Comparison of ENCODE assay signal across 1 cellular context in the genomic region with DNA sequence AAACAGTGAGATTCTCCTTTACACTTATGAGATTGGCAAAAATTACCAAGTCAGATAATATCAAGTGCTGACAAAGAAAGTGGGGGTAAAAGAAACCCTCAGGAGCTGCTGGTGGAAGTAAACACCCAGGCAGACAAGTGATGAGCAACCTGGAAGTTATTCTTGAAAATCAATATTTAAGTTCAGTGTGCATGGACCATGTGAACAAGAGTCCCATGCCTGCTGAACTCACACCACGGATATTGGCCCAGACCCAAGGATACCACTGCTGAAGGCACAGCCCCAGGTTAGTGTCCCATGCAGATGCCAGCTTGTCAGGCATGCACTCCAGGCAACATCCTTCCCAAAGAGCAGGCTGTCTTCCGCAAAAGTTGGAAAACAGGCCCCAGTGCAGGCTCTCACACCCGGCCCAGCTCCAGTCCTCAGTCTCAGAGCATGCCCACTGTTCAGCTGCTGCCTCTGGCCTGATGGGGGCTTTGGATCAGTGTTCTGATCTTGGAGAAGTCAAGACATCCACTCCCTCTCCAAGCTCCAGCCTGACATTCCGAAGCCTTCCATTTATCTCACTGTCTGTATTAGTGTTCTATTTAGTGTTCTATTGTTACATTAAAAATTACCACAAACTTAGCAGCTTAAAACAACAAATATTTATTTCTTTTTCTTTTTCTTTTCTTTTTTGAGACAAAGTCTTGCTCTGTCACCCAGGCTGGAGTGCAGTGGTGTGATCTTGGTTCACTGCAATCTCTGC.
TF ChIP-seq lines count a peak whose summit lies in the region.

No MANE protein-coding gene starts in this region.

TF ChIP-seq in HepG2, 621 proteins besides CTCF, POLR2A, EP300 and RAD21 (continued from another document and continues in another):
- no peak for TF ChIP-seq CAMTA2 (CRISPR knock-in tag; IDR thresholded peaks at IDR 0.05; ENCODE audit: borderline replicate concordance)
- TF ChIP-seq, protein P1, sequence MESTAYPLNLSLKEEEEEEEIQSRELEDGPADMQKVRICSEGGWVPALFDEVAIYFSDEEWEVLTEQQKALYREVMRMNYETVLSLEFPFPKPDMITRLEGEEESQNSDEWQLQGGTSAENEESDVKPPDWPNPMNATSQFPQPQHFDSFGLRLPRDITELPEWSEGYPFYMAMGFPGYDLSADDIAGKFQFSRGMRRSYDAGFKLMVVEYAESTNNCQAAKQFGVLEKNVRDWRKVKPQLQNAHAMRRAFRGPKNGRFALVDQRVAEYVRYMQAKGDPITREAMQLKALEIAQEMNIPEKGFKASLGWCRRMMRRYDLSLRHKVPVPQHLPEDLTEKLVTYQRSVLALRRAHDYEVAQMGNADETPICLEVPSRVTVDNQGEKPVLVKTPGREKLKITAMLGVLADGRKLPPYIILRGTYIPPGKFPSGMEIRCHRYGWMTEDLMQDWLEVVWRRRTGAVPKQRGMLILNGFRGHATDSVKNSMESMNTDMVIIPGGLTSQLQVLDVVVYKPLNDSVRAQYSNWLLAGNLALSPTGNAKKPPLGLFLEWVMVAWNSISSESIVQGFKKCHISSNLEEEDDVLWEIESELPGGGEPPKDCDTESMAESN (CRISPR knock-in tag; conservative IDR thresholded peaks at IDR 0.05) = peak; percentile 27; the same call in 1 of the 2 replicates
- peak; percentile 59; the same call in 1 of the 2 replicates for TF ChIP-seq BHLHE40 (IDR thresholded peaks at IDR 0.05; ENCODE audit: low read length)
- no peak for TF ChIP-seq ZNF33A (CRISPR knock-in tag; IDR thresholded peaks at IDR 0.05; ENCODE audit: borderline replicate concordance)
- peak; percentile 71; the same call in 1 of the 2 replicates for TF ChIP-seq ZBTB26 (CRISPR knock-in tag; IDR thresholded peaks at IDR 0.05; ENCODE audit: borderline replicate concordance)
- TF ChIP-seq ZBTB14 (CRISPR knock-in tag; IDR thresholded peaks at IDR 0.05) = no peak
- TF ChIP-seq ZNF678 (CRISPR knock-in tag; IDR thresholded peaks at IDR 0.05) = no peak
- no peak for TF ChIP-seq PCBP2 (optimal IDR thresholded peaks at IDR 0.05; ENCODE audit: low read depth, low read length, poor library complexity, severe bottlenecking)
- TF ChIP-seq, protein P2, sequence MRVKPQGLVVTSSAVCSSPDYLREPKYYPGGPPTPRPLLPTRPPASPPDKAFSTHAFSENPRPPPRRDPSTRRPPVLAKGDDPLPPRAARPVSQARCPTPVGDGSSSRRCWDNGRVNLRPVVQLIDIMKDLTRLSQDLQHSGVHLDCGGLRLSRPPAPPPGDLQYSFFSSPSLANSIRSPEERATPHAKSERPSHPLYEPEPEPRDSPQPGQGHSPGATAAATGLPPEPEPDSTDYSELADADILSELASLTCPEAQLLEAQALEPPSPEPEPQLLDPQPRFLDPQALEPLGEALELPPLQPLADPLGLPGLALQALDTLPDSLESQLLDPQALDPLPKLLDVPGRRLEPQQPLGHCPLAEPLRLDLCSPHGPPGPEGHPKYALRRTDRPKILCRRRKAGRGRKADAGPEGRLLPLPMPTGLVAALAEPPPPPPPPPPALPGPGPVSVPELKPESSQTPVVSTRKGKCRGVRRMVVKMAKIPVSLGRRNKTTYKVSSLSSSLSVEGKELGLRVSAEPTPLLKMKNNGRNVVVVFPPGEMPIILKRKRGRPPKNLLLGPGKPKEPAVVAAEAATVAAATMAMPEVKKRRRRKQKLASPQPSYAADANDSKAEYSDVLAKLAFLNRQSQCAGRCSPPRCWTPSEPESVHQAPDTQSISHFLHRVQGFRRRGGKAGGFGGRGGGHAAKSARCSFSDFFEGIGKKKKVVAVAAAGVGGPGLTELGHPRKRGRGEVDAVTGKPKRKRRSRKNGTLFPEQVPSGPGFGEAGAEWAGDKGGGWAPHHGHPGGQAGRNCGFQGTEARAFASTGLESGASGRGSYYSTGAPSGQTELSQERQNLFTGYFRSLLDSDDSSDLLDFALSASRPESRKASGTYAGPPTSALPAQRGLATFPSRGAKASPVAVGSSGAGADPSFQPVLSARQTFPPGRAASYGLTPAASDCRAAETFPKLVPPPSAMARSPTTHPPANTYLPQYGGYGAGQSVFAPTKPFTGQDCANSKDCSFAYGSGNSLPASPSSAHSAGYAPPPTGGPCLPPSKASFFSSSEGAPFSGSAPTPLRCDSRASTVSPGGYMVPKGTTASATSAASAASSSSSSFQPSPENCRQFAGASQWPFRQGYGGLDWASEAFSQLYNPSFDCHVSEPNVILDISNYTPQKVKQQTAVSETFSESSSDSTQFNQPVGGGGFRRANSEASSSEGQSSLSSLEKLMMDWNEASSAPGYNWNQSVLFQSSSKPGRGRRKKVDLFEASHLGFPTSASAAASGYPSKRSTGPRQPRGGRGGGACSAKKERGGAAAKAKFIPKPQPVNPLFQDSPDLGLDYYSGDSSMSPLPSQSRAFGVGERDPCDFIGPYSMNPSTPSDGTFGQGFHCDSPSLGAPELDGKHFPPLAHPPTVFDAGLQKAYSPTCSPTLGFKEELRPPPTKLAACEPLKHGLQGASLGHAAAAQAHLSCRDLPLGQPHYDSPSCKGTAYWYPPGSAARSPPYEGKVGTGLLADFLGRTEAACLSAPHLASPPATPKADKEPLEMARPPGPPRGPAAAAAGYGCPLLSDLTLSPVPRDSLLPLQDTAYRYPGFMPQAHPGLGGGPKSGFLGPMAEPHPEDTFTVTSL (CRISPR knock-in tag; IDR thresholded peaks at IDR 0.05; ENCODE audit: borderline replicate concordance) = peak; percentile 77; the same call in 1 of the 2 replicates
- TF ChIP-seq ZFP36L2 (CRISPR knock-in tag; IDR thresholded peaks at IDR 0.05) = no peak
- 0 out of 2 replicates have a peak, but pooled peaks have one; percentile 47 for TF ChIP-seq ZIK1 (CRISPR knock-in tag; IDR thresholded peaks at IDR 0.05; ENCODE audit: borderline replicate concordance, low read depth)
- no peak for TF ChIP-seq TGIF2 (CRISPR knock-in tag; IDR thresholded peaks at IDR 0.05)
- TF ChIP-seq CHD4 (IDR thresholded peaks at IDR 0.05; ENCODE audit: borderline replicate concordance, low read length) = no peak
- TF ChIP-seq, protein P3, sequence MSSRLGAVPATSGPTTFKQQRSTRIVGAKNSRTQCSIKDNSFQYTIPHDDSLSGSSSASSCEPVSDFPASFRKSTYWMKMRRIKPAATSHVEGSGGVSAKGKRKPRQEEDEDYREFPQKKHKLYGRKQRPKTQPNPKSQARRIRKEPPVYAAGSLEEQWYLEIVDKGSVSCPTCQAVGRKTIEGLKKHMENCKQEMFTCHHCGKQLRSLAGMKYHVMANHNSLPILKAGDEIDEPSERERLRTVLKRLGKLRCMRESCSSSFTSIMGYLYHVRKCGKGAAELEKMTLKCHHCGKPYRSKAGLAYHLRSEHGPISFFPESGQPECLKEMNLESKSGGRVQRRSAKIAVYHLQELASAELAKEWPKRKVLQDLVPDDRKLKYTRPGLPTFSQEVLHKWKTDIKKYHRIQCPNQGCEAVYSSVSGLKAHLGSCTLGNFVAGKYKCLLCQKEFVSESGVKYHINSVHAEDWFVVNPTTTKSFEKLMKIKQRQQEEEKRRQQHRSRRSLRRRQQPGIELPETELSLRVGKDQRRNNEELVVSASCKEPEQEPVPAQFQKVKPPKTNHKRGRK (CRISPR knock-in tag; IDR thresholded peaks at IDR 0.05) = no peak
- no peak for TF ChIP-seq NFE2L1 (CRISPR knock-in tag; IDR thresholded peaks at IDR 0.05; ENCODE audit: borderline replicate concordance)
- TF ChIP-seq, protein P4, sequence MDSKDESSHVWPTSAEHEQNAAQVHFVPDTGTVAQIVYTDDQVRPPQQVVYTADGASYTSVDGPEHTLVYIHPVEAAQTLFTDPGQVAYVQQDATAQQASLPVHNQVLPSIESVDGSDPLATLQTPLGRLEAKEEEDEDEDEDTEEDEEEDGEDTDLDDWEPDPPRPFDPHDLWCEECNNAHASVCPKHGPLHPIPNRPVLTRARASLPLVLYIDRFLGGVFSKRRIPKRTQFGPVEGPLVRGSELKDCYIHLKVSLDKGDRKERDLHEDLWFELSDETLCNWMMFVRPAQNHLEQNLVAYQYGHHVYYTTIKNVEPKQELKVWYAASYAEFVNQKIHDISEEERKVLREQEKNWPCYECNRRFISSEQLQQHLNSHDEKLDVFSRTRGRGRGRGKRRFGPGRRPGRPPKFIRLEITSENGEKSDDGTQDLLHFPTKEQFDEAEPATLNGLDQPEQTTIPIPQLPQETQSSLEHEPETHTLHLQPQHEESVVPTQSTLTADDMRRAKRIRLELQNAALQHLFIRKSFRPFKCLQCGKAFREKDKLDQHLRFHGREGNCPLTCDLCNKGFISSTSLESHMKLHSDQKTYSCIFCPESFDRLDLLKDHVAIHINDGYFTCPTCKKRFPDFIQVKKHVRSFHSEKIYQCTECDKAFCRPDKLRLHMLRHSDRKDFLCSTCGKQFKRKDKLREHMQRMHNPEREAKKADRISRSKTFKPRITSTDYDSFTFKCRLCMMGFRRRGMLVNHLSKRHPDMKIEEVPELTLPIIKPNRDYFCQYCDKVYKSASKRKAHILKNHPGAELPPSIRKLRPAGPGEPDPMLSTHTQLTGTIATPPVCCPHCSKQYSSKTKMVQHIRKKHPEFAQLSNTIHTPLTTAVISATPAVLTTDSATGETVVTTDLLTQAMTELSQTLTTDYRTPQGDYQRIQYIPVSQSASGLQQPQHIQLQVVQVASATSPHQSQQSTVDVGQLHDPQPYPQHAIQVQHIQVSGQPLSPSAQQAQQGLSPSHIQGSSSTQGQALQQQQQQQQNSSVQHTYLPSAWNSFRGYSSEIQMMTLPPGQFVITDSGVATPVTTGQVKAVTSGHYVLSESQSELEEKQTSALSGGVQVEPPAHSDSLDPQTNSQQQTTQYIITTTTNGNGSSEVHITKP (CRISPR knock-in tag; IDR thresholded peaks at IDR 0.05; ENCODE audit: low read depth) = peak; percentile 68; the same call in 1 of the 2 replicates
- peak; percentile 100 for TF ChIP-seq ZNF7 (CRISPR knock-in tag; IDR thresholded peaks at IDR 0.05)
- TF ChIP-seq FOXO1 (CRISPR knock-in tag; IDR thresholded peaks at IDR 0.05) = peak; percentile 96
- peak; percentile 72; the same call in 1 of the 2 replicates for TF ChIP-seq RNF2 (conservative IDR thresholded peaks at IDR 0.05; ENCODE audit: low read depth)
- peak; percentile 89 for TF ChIP-seq SKI (IDR thresholded peaks at IDR 0.05; ENCODE audit: partially characterized antibody)
- no peak for TF ChIP-seq ZNF740 (CRISPR knock-in tag; IDR thresholded peaks at IDR 0.05)
- TF ChIP-seq ZBTB39 (CRISPR knock-in tag; IDR thresholded peaks at IDR 0.05) = no peak
- TF ChIP-seq ZFP36 (IDR thresholded peaks at IDR 0.05; ENCODE audit: borderline replicate concordance, low read depth, low read length, partially characterized antibody) = peak; percentile 92
- peak; percentile 88 for TF ChIP-seq ZNF503 (CRISPR knock-in tag; IDR thresholded peaks at IDR 0.05)
- no peak for TF ChIP-seq ZNF558 (CRISPR knock-in tag; IDR thresholded peaks at IDR 0.05; ENCODE audit: borderline replicate concordance)
- 0 out of 2 replicates have a peak, but pooled peaks have one; percentile 65 for TF ChIP-seq NAIF1 (CRISPR knock-in tag; IDR thresholded peaks at IDR 0.05; ENCODE audit: borderline replicate concordance)
- peak; percentile 83; the same call in 1 of the 2 replicates for TF ChIP-seq ZNF580 (CRISPR knock-in tag; IDR thresholded peaks at IDR 0.05; ENCODE audit: borderline replicate concordance, low read depth)
- TF ChIP-seq KAT8 (CRISPR knock-in tag; IDR thresholded peaks at IDR 0.05) = peak; percentile 75
